Comparison of ENCODE assay signal across 23 cellular contexts in the genomic region with DNA sequence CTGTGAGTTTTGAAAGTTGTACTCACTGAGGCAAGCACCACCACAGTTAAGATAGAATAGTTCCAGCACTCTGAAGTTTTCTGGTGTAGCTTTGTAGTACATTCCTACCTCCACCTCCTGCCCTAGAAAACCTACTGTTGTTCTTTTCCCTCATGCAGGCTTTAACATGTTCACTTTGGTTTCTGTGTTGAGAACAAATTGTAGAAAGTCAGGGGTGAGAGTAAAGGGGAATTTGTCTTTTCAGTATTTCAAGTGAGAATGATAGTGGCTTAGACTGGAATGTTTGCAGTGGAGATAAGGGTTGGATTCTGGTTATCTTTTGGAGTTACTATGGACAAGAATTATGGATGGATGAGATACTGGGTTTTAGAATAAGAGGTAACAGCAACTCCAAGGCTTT.
DNase-seq lines count a peak whose midpoint lies in the region; ATAC-seq and TF ChIP-seq lines count a peak whose summit lies in the region.
"Had no signal": no experiment of that assay in that cellular context is flagged by ENCODE, and none has a peak within 500 bp of the region (broad histone marks: within the 10 kb centered on the region; RNA-seq: fewer than 3 reads in every experiment).

No MANE protein-coding gene starts in this region.

- H3K4me3 Mint-ChIP-seq in activated CD8-positive, alpha-beta T cell treated with anti-CD3 and anti-CD28 coated beads, Interleukin-2, amount 10 ng/mL, durations not matched to agents 7 days and 5 days: no peak overlapping the region
- no peak overlapping the region for H3K4me3 Mint-ChIP-seq in activated CD8-positive, alpha-beta T cell treated with anti-CD3 and anti-CD28 coated beads for 36 hours
- H3K4me3 Mint-ChIP-seq in glutamatergic neuron (ENCODE audit: unreplicated experiment): peak overlapping the region; percentile 16
- H3K4me3 Mint-ChIP-seq: activated CD4-positive, alpha-beta T cell treated with anti-CD3 and anti-CD28 coated beads for 36 hours; activated naive CD8-positive, alpha-beta T cell treated with anti-CD3 and anti-CD28 coated beads, Interleukin-2, amount 10 ng/mL, durations not matched to agents 7 days and 5 days had no signal

- no peak for DNase-seq in activated CD8-positive, alpha-beta T cell treated with anti-CD3 and anti-CD28 coated beads, Interleukin-2, amount 10 ng/mL, durations not matched to agents 7 days and 5 days
- DNase-seq in activated CD8-positive, alpha-beta T cell treated with anti-CD3 and anti-CD28 coated beads for 36 hours: no peak
- DNase-seq in ascending aorta (ENCODE audit: low spot score in 2 of 2) (no peak), glutamatergic neuron (no peak), smooth muscle cell (lab: John Stamatoyannopoulos, UW; ENCODE audit: unreplicated experiment) (no peak), SKM-1 treated with dmso at 0.1 percent for 144 hours (lab: John Stamatoyannopoulos, UW; ENCODE audit: unreplicated experiment) (no peak), NOMO-1 (lab: John Stamatoyannopoulos, UW; ENCODE audit: unreplicated experiment in 2 of 2) (no peak), SKM-1 (lab: John Stamatoyannopoulos, UW; ENCODE audit: unreplicated experiment) (no peak)
- DNase-seq: 8988T; activated CD4-positive, alpha-beta T cell treated with anti-CD3 and anti-CD28 coated beads for 36 hours; activated naive CD8-positive, alpha-beta T cell treated with anti-CD3 and anti-CD28 coated beads, Interleukin-2, amount 10 ng/mL, durations not matched to agents 7 days and 5 days; C1 segment of cervical spinal cord; caudate nucleus; DMS79; foreskin fibroblast; left ventricle myocardium inferior; NCI-H1417; NCI-H2171; NCI-H748 treated with DMSO at 0.1 percent for 48 hours; stimulated activated CD4-positive, alpha-beta T cell treated with anti-CD3 and anti-CD28 coated beads, Interleukin-12 subunit alpha, Interleukin-12 subunit beta, amount 100 ng/mL, for 4 hours; upper lobe of left lung had no signal

- peaks cover 9% of the 10 kb centered on the region for H3K4me1 Mint-ChIP-seq in activated CD8-positive, alpha-beta T cell treated with anti-CD3 and anti-CD28 coated beads, Interleukin-2, amount 10 ng/mL, durations not matched to agents 7 days and 5 days (ENCODE audit: low read depth)
- H3K4me1 Mint-ChIP-seq in activated CD8-positive, alpha-beta T cell treated with anti-CD3 and anti-CD28 coated beads for 36 hours (ENCODE audit: low read depth): peaks cover 47% of the 10 kb centered on the region
- peaks cover 11% of the 10 kb centered on the region for H3K4me1 Mint-ChIP-seq in glutamatergic neuron (ENCODE audit: low read depth, unreplicated experiment)

- peak overlapping the region; percentile 23 for H3K27ac Mint-ChIP-seq in activated CD8-positive, alpha-beta T cell treated with anti-CD3 and anti-CD28 coated beads, Interleukin-2, amount 10 ng/mL, durations not matched to agents 7 days and 5 days
- H3K27ac Mint-ChIP-seq in activated CD8-positive, alpha-beta T cell treated with anti-CD3 and anti-CD28 coated beads for 36 hours: no peak overlapping the region
- no peak overlapping the region for H3K27ac Mint-ChIP-seq in glutamatergic neuron (ENCODE audit: unreplicated experiment)
- H3K27ac Mint-ChIP-seq: activated CD4-positive, alpha-beta T cell treated with anti-CD3 and anti-CD28 coated beads for 36 hours; activated naive CD8-positive, alpha-beta T cell treated with anti-CD3 and anti-CD28 coated beads, Interleukin-2, amount 10 ng/mL, durations not matched to agents 7 days and 5 days had no signal

- no peaks in the 10 kb centered on the region for H3K9me3 Mint-ChIP-seq in activated CD8-positive, alpha-beta T cell treated with anti-CD3 and anti-CD28 coated beads, Interleukin-2, amount 10 ng/mL, durations not matched to agents 7 days and 5 days (ENCODE audit: insufficient read depth)
- no peaks in the 10 kb centered on the region for H3K9me3 Mint-ChIP-seq in activated CD8-positive, alpha-beta T cell treated with anti-CD3 and anti-CD28 coated beads for 36 hours
- H3K9me3 Mint-ChIP-seq in glutamatergic neuron (ENCODE audit: unreplicated experiment): peaks cover 2% of the 10 kb centered on the region
- H3K9me3 Mint-ChIP-seq: activated naive CD8-positive, alpha-beta T cell treated with anti-CD3 and anti-CD28 coated beads, Interleukin-2, amount 10 ng/mL, durations not matched to agents 7 days and 5 days had no signal

- H3K36me3 ChIP-seq in ascending aorta: peaks cover 5 to 14% of the 10 kb centered on the region in 2 donors
- no peaks in the 10 kb centered on the region for H3K36me3 ChIP-seq in smooth muscle cell (ENCODE audit: low read depth)

- H3K36me3 Mint-ChIP-seq in activated CD8-positive, alpha-beta T cell treated with anti-CD3 and anti-CD28 coated beads, Interleukin-2, amount 10 ng/mL, durations not matched to agents 7 days and 5 days (ENCODE audit: low read depth): peaks cover 49% of the 10 kb centered on the region
- H3K36me3 Mint-ChIP-seq in activated CD8-positive, alpha-beta T cell treated with anti-CD3 and anti-CD28 coated beads for 36 hours (ENCODE audit: low read depth): peaks cover 45% of the 10 kb centered on the region
- peaks cover 7% of the 10 kb centered on the region for H3K36me3 Mint-ChIP-seq in glutamatergic neuron (ENCODE audit: unreplicated experiment)

- no peak overlapping the region for H3K4me3 ChIP-seq in ascending aorta
- no peak overlapping the region for H3K4me3 ChIP-seq in smooth muscle cell
- H3K4me3 ChIP-seq: left ventricle myocardium inferior, SK-N-MC, upper lobe of left lung had no signal

- CTCF ChIA-PET in activated CD8-positive, alpha-beta T cell treated with anti-CD3 and anti-CD28 coated beads, Interleukin-2, amount 10 ng/mL, durations not matched to agents 7 days and 5 days (lab: Charles Lee): interaction anchor here (1.0 kb wide), 1 partner anchor 22 kb away, joined by 3 read pairs; no protein-coding TSS in a partner anchor
- CTCF ChIA-PET in activated CD8-positive, alpha-beta T cell treated with anti-CD3 and anti-CD28 coated beads for 36 hours (lab: Charles Lee): no interaction called here

- TF ChIP-seq CTCF in activated CD8-positive, alpha-beta T cell treated with anti-CD3 and anti-CD28 coated beads for 36 hours (IDR thresholded peaks at IDR 0.05): no peak
- TF ChIP-seq CTCF in ascending aorta (IDR thresholded peaks at IDR 0.05) (no peak), glutamatergic neuron (IDR thresholded peaks at IDR 0.05; ENCODE audit: partially characterized antibody, unreplicated experiment) (no peak), smooth muscle cell (IDR thresholded peaks at IDR 0.05; ENCODE audit: borderline replicate concordance, insufficient read depth, poor library complexity, severe bottlenecking) (no peak)

- no peak overlapping the region for H3K9ac ChIP-seq in smooth muscle cell (ENCODE audit: low read depth)

- intact Hi-C loops in activated CD8-positive, alpha-beta T cell treated with anti-CD3 and anti-CD28 coated beads for 36 hours (cut with micrococcal nuclease): no loop called here
- intact Hi-C loops in ascending aorta (cut with DNase I): loop anchor here (5.0 kb wide), 1 partner anchor 231 kb away; no protein-coding TSS in a partner anchor

- no peak for ATAC-seq in activated CD8-positive, alpha-beta T cell treated with anti-CD3 and anti-CD28 coated beads, Interleukin-2, amount 10 ng/mL, durations not matched to agents 7 days and 5 days
- no peak for ATAC-seq in activated CD8-positive, alpha-beta T cell treated with anti-CD3 and anti-CD28 coated beads for 36 hours
- ATAC-seq: activated CD4-positive, alpha-beta T cell treated with anti-CD3 and anti-CD28 coated beads for 36 hours; Panc1 had no signal

- H3K9me3 ChIP-seq in ascending aorta (no peaks in the 10 kb centered on the region), smooth muscle cell (replicated peaks; ENCODE audit: low read depth) (no peaks in the 10 kb centered on the region)
- H3K9me3 ChIP-seq: left ventricle myocardium inferior, upper lobe of left lung had no signal

- no peaks in the 10 kb centered on the region for H3F3A ChIP-seq in smooth muscle cell (ENCODE audit: low read depth)

- peaks cover 82% of the 10 kb centered on the region for H3K79me2 ChIP-seq in smooth muscle cell (ENCODE audit: low read depth)

- H3K27me3 ChIP-seq in ascending aorta: no peaks in the 10 kb centered on the region
- no peaks in the 10 kb centered on the region for H3K27me3 ChIP-seq in smooth muscle cell (ENCODE audit: low read depth)
- H3K27me3 ChIP-seq: upper lobe of left lung had no signal

- H3K27me3 Mint-ChIP-seq in activated CD8-positive, alpha-beta T cell treated with anti-CD3 and anti-CD28 coated beads, Interleukin-2, amount 10 ng/mL, durations not matched to agents 7 days and 5 days (ENCODE audit: low read depth): no peaks in the 10 kb centered on the region
- no peaks in the 10 kb centered on the region for H3K27me3 Mint-ChIP-seq in activated CD8-positive, alpha-beta T cell treated with anti-CD3 and anti-CD28 coated beads for 36 hours
- H3K27me3 Mint-ChIP-seq in glutamatergic neuron (ENCODE audit: unreplicated experiment): peaks cover 5% of the 10 kb centered on the region
- H3K27me3 Mint-ChIP-seq: activated CD4-positive, alpha-beta T cell treated with anti-CD3 and anti-CD28 coated beads for 36 hours; activated naive CD8-positive, alpha-beta T cell treated with anti-CD3 and anti-CD28 coated beads, Interleukin-2, amount 10 ng/mL, durations not matched to agents 7 days and 5 days had no signal

- POLR2A ChIA-PET in activated CD8-positive, alpha-beta T cell treated with anti-CD3 and anti-CD28 coated beads, Interleukin-2, amount 10 ng/mL, durations not matched to agents 7 days and 5 days (lab: Charles Lee): no interaction called here
- POLR2A ChIA-PET in activated CD8-positive, alpha-beta T cell treated with anti-CD3 and anti-CD28 coated beads for 36 hours (lab: Charles Lee): no interaction called here

- H3K4me1 ChIP-seq in ascending aorta: peaks cover 5 to 24% of the 10 kb centered on the region in 2 donors
- no peaks in the 10 kb centered on the region for H3K4me1 ChIP-seq in smooth muscle cell (ENCODE audit: low read depth)

- H3K27ac ChIP-seq in ascending aorta: peak overlapping the region; percentile 27 to 44
- no peak overlapping the region for H3K27ac ChIP-seq in smooth muscle cell (ENCODE audit: low read depth)
- H3K27ac ChIP-seq: left ventricle myocardium inferior, SK-N-MC, upper lobe of left lung had no signal

- peak overlapping the region; percentile 1 for H3K4me2 ChIP-seq in smooth muscle cell

- peaks cover 71% of the 10 kb centered on the region for H4K20me1 ChIP-seq in smooth muscle cell (ENCODE audit: low read depth)

- H2AFZ ChIP-seq in smooth muscle cell (ENCODE audit: low read depth): no peak overlapping the region
